In genomic region chr1:107871687-107872086, GRCh38 we compare ENCODE assay signal across 23 cellular contexts.
DNase-seq lines count a peak whose midpoint lies in the region; ATAC-seq and TF ChIP-seq lines count a peak whose summit lies in the region.
"Had no signal": no experiment of that assay in that cellular context is flagged by ENCODE, and none has a peak within 500 bp of the region (broad histone marks: within the 10 kb centered on the region; RNA-seq: fewer than 3 reads in every experiment).

No MANE protein-coding gene starts in this region.

- peaks cover 6% of the 10 kb centered on the region; the same call in 1 of the 2 replicates for H3K9me3 ChIP-seq in OCI-LY7 (ENCODE audit: low read length)
- no peaks in the 10 kb centered on the region for H3K9me3 ChIP-seq in upper lobe of right lung
- H3K9me3 ChIP-seq: pancreas, thyroid gland had no signal

- TF ChIP-seq CTCF in OCI-LY7 (conservative IDR thresholded peaks at IDR 0.05; ENCODE audit: low read length): no peak
- TF ChIP-seq CTCF in upper lobe of right lung (IDR thresholded peaks at IDR 0.05): no peak

- peak overlapping the region; percentile 60; the same call in 1 of the 2 replicates for H2AFZ ChIP-seq in OCI-LY7 (ENCODE audit: low read length)

- peak overlapping the region; percentile 64; the same call in 1 of the 2 replicates for H3K4me2 ChIP-seq in OCI-LY7 (ENCODE audit: low read length)

- H3K4me1 ChIP-seq in OCI-LY7 (ENCODE audit: insufficient read depth, low read length, poor library complexity, severe bottlenecking) (peaks cover 46% of the 10 kb centered on the region), upper lobe of right lung (peaks cover 3% of the 10 kb centered on the region)

- no peaks in the 10 kb centered on the region for H3K27me3 ChIP-seq in upper lobe of right lung
- H3K27me3 ChIP-seq: heart right ventricle, pancreas, thyroid gland had no signal

- H3K27me3 Mint-ChIP-seq in activated naive CD8-positive, alpha-beta T cell treated with anti-CD3 and anti-CD28 coated beads, Interleukin-2, amount 50 U/mL, for 24 hours: no peaks in the 10 kb centered on the region
- H3K27me3 Mint-ChIP-seq in activated naive CD8-positive, alpha-beta T cell treated with anti-CD3 and anti-CD28 coated beads for 36 hours: no peaks in the 10 kb centered on the region
- H3K27me3 Mint-ChIP-seq in memory B cell: no peaks in the 10 kb centered on the region
- H3K27me3 Mint-ChIP-seq in stimulated activated naive B cell treated with anti-CD40 and anti-IgM and Interleukin-4, amounts not matched to agents 10 μg/mL and 1 μg/mL and 100 μg/mL, for 72 hours: no peaks in the 10 kb centered on the region

- CTCF ChIA-PET in OCI-LY7 (lab: Charles Lee; ENCODE audit: unreplicated experiment): interaction anchor here (0.6 to 1.2 kb wide), 2 partner anchors 28 to 80 kb away, joined by 3 to 4 read pairs; no protein-coding TSS in a partner anchor

- intact Hi-C loops in OCI-LY7 (cut with micrococcal nuclease; ENCODE audit: unreplicated experiment): no loop called here
- intact Hi-C loops in upper lobe of right lung (cut with DNase I): no loop called here
- intact Hi-C loops in Right ventricle myocardium inferior (cut with DNase I): no loop called here

- no peak for ATAC-seq in activated naive CD8-positive, alpha-beta T cell treated with anti-CD3 and anti-CD28 coated beads, Interleukin-2, amount 50 U/mL, for 24 hours
- ATAC-seq in memory B cell (ENCODE audit: low read depth): no peak
- peak; percentile 16 to 24 for ATAC-seq in stimulated activated naive B cell treated with anti-CD40 and anti-IgM and Interleukin-4, amounts not matched to agents 10 μg/mL and 1 μg/mL and 100 μg/mL, for 72 hours (replicated peaks)
- no peak for ATAC-seq in upper lobe of right lung
- no peak for ATAC-seq in Right ventricle myocardium inferior
- ATAC-seq: heart right ventricle, left colon, pancreas had no signal

- no peak for DNase-seq in activated naive CD8-positive, alpha-beta T cell treated with anti-CD3 and anti-CD28 coated beads, Interleukin-2, amount 50 U/mL, for 24 hours
- no peak for DNase-seq in activated naive CD8-positive, alpha-beta T cell treated with anti-CD3 and anti-CD28 coated beads for 36 hours
- no peak for DNase-seq in OCI-LY7 (ENCODE audit: low spot score)
- no peak for DNase-seq in memory B cell (ENCODE audit: low spot score in 2 of 2)
- no peak for DNase-seq in stimulated activated naive B cell treated with anti-CD40 and anti-IgM and Interleukin-4, amounts not matched to agents 10 μg/mL and 1 μg/mL and 100 μg/mL, for 72 hours
- DNase-seq in upper lobe of right lung: no peak
- DNase-seq in CD1c-positive myeloid dendritic cell (ENCODE audit: extremely low spot score): no peak
- DNase-seq in Right ventricle myocardium inferior (ENCODE audit: missing footprints): no peak
- DNase-seq: activated naive CD8-positive, alpha-beta T cell treated with anti-CD3 and anti-CD28 coated beads, Interleukin-2, amount 10 ng/mL, durations not matched to agents 7 days and 5 days; CD4-positive, alpha-beta memory T cell; cerebellar nuclear complex; foreskin fibroblast; heart right ventricle; left colon; MM.1S; NCI-H1417; NCI-H2081 treated with DMSO at 0.1 percent for 48 hours; NCI-H774; pancreas; stimulated activated CD4-positive, alpha-beta T cell treated with anti-CD3 and anti-CD28 coated beads, Interleukin-2, amount 100 ng/mL, for 48 hours; stimulated activated naive CD8-positive, alpha-beta T cell treated with anti-CD3 and anti-CD28 coated beads, Interleukin-15, Interleukin-2, amounts not matched to agents 100 U/mL and 50 U/mL, for 24 hours; T1000; thyroid gland had no signal

- H3K4me3 ChIP-seq in OCI-LY7 (ENCODE audit: low read depth, low read length, poor library complexity, severe bottlenecking) (no peak overlapping the region), upper lobe of right lung (no peak overlapping the region)
- H3K4me3 ChIP-seq: heart right ventricle, pancreas, thyroid gland had no signal

- H3K9me3 Mint-ChIP-seq in activated naive CD8-positive, alpha-beta T cell treated with anti-CD3 and anti-CD28 coated beads, Interleukin-2, amount 50 U/mL, for 24 hours: peaks cover 10% of the 10 kb centered on the region
- peaks cover 12% of the 10 kb centered on the region for H3K9me3 Mint-ChIP-seq in activated naive CD8-positive, alpha-beta T cell treated with anti-CD3 and anti-CD28 coated beads for 36 hours
- peaks cover 11% of the 10 kb centered on the region for H3K9me3 Mint-ChIP-seq in memory B cell
- H3K9me3 Mint-ChIP-seq in stimulated activated naive B cell treated with anti-CD40 and anti-IgM and Interleukin-4, amounts not matched to agents 10 μg/mL and 1 μg/mL and 100 μg/mL, for 72 hours: peaks cover 0 to 2% of the 10 kb centered on the region in 2 donors

- no peak overlapping the region for H3K4me3 Mint-ChIP-seq in activated naive CD8-positive, alpha-beta T cell treated with anti-CD3 and anti-CD28 coated beads, Interleukin-2, amount 50 U/mL, for 24 hours
- no peak overlapping the region for H3K4me3 Mint-ChIP-seq in activated naive CD8-positive, alpha-beta T cell treated with anti-CD3 and anti-CD28 coated beads for 36 hours
- no peak overlapping the region for H3K4me3 Mint-ChIP-seq in memory B cell
- H3K4me3 Mint-ChIP-seq in stimulated activated naive B cell treated with anti-CD40 and anti-IgM and Interleukin-4, amounts not matched to agents 10 μg/mL and 1 μg/mL and 100 μg/mL, for 72 hours: peak overlapping the region in 1 of 2 donors; percentile 38
- H3K4me3 Mint-ChIP-seq: activated naive CD8-positive, alpha-beta T cell treated with anti-CD3 and anti-CD28 coated beads, Interleukin-2, amount 10 ng/mL, durations not matched to agents 7 days and 5 days; CD4-positive, alpha-beta memory T cell had no signal

- H4K20me1 ChIP-seq in OCI-LY7 (ENCODE audit: insufficient read depth, low read length): no peaks in the 10 kb centered on the region

- H3K36me3 ChIP-seq in OCI-LY7 (ENCODE audit: insufficient read depth, low read length) (no peaks in the 10 kb centered on the region), upper lobe of right lung (no peaks in the 10 kb centered on the region)
- H3K36me3 ChIP-seq: heart right ventricle, pancreas, thyroid gland had no signal

- H3K27ac ChIP-seq in OCI-LY7 (ENCODE audit: low read depth, low read length, poor library complexity, severe bottlenecking): no peak overlapping the region
- no peak overlapping the region for H3K27ac ChIP-seq in upper lobe of right lung
- H3K27ac ChIP-seq: heart right ventricle, pancreas, thyroid gland had no signal

- no peaks in the 10 kb centered on the region for H3K9me2 ChIP-seq in OCI-LY7 (ENCODE audit: insufficient read depth, low read length)

- POLR2A ChIA-PET in OCI-LY7 (lab: Charles Lee): interaction anchor here (0.6 to 2.4 kb wide), 16 partner anchors 8 to 94 kb away, joined by 3 to 13 read pairs (median 4); no protein-coding TSS in a partner anchor

- no TSS peak for BruUV-seq in OCI-LY7 (replicated peaks; lab: Mats Ljungman, UMichigan)

- H3K79me2 ChIP-seq in OCI-LY7 (ENCODE audit: insufficient read depth, low read depth, low read length): no peaks in the 10 kb centered on the region

- peak overlapping the region; percentile 4 for H3K27ac Mint-ChIP-seq in activated naive CD8-positive, alpha-beta T cell treated with anti-CD3 and anti-CD28 coated beads, Interleukin-2, amount 50 U/mL, for 24 hours
- no peak overlapping the region for H3K27ac Mint-ChIP-seq in activated naive CD8-positive, alpha-beta T cell treated with anti-CD3 and anti-CD28 coated beads for 36 hours
- peak overlapping the region; percentile 53 for H3K27ac Mint-ChIP-seq in memory B cell
- H3K27ac Mint-ChIP-seq in stimulated activated naive B cell treated with anti-CD40 and anti-IgM and Interleukin-4, amounts not matched to agents 10 μg/mL and 1 μg/mL and 100 μg/mL, for 72 hours: peak overlapping the region; percentile 63
- H3K27ac Mint-ChIP-seq: activated naive CD8-positive, alpha-beta T cell treated with anti-CD3 and anti-CD28 coated beads, Interleukin-2, amount 10 ng/mL, durations not matched to agents 7 days and 5 days had no signal

- peaks cover 51% of the 10 kb centered on the region for H3K4me1 Mint-ChIP-seq in activated naive CD8-positive, alpha-beta T cell treated with anti-CD3 and anti-CD28 coated beads, Interleukin-2, amount 50 U/mL, for 24 hours
- H3K4me1 Mint-ChIP-seq in activated naive CD8-positive, alpha-beta T cell treated with anti-CD3 and anti-CD28 coated beads for 36 hours: peaks cover 25% of the 10 kb centered on the region
- H3K4me1 Mint-ChIP-seq in memory B cell: peaks cover 40% of the 10 kb centered on the region
- peaks cover 49 to 93% of the 10 kb centered on the region in 2 donors for H3K4me1 Mint-ChIP-seq in stimulated activated naive B cell treated with anti-CD40 and anti-IgM and Interleukin-4, amounts not matched to agents 10 μg/mL and 1 μg/mL and 100 μg/mL, for 72 hours

- H3K36me3 Mint-ChIP-seq in activated naive CD8-positive, alpha-beta T cell treated with anti-CD3 and anti-CD28 coated beads, Interleukin-2, amount 50 U/mL, for 24 hours (ENCODE audit: low read depth): peaks cover 14% of the 10 kb centered on the region
- H3K36me3 Mint-ChIP-seq in activated naive CD8-positive, alpha-beta T cell treated with anti-CD3 and anti-CD28 coated beads for 36 hours: peaks cover 19% of the 10 kb centered on the region
- peaks cover 24% of the 10 kb centered on the region for H3K36me3 Mint-ChIP-seq in memory B cell
- peaks cover 4 to 10% of the 10 kb centered on the region in 2 donors for H3K36me3 Mint-ChIP-seq in stimulated activated naive B cell treated with anti-CD40 and anti-IgM and Interleukin-4, amounts not matched to agents 10 μg/mL and 1 μg/mL and 100 μg/mL, for 72 hours

Comparison
In these comparisons a context has a peak if more than half of its experiments do, and no peak if none do; other contexts are left out.
1. ATAC-seq: peak in stimulated activated naive B cell treated with anti-CD40 and anti-IgM and Interleukin-4, amounts not matched to agents 10 μg/mL and 1 μg/mL and 100 μg/mL, for 72 hours (2 of 2); none in activated naive CD8-positive, alpha-beta T cell treated with anti-CD3 and anti-CD28 coated beads, Interleukin-2, amount 50 U/mL, for 24 hours (single experiment), memory B cell (single experiment), upper lobe of right lung (single experiment) and Right ventricle myocardium inferior (single experiment).